In the genomic region with DNA sequence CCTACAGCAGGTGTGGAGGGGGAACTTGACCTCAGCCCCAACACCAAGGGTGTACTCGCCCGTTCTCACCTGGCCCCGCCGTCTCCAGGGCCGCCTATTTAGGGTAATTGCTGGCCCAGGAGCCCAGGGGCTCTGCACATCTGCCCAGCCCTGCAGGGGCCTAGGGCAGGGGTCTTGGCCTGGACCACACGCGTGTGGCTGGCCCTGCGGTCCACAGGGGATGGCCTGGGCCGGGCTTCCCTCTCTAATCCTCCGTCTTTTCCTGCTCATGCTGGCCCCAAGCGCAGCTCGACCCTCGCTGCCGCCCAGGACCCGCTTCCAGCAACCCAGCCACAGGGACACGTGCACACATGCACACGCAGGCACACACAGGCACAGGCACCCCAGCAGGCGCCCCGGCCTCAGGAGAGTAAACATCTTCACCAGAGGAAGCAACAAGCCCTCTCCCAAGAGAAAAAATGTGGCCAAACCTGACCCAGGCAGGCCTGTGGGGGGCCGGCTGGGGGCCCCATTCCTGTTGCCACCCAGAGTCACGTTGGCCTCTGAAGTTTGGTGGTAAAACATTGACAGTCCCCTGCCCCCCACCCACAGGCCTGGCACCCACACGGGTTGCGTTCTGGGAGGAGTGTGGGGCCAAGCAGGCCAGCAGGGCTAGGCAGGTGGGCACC, we compare ENCODE assay signal across 11 cellular contexts. TPM values are rescaled to one million over a fixed set of nuclear protein-coding genes. Genes with fewer than 3 reads are reported as not detected.
DNase-seq lines count a peak whose midpoint lies in the region; ATAC-seq, FAIRE-seq and TF ChIP-seq lines count a peak whose summit lies in the region.
"Had no signal": no experiment of that assay in that cellular context is flagged by ENCODE, and none has a peak within 500 bp of the region (broad histone marks: within the 10 kb centered on the region; RNA-seq: fewer than 3 reads in every experiment).

No MANE protein-coding gene starts in this region.

- no peak overlapping the region for H3K27ac ChIP-seq in smooth muscle cell (ENCODE audit: low read depth)

- POLR2A ChIA-PET in T-cell (lab: Charles Lee): interaction anchor here in 1 of 2 donors (0.6 kb wide), 1 partner anchor 20 kb away, joined by 9 read pairs; no protein-coding TSS in a partner anchor

- CTCF ChIA-PET in T-cell (lab: Charles Lee): interaction anchor here (0.6 to 1.1 kb wide), 3 partner anchors 9 to 111 kb away, joined by 3 to 4 read pairs (median 3); no protein-coding TSS in a partner anchor

- no peaks in the 10 kb centered on the region for H3K36me3 ChIP-seq in smooth muscle cell (ENCODE audit: low read depth)

- no peak for TF ChIP-seq CTCF in smooth muscle cell (IDR thresholded peaks at IDR 0.05; ENCODE audit: borderline replicate concordance, insufficient read depth, poor library complexity, severe bottlenecking)

- H3K4me1 ChIP-seq in smooth muscle cell (ENCODE audit: low read depth): peaks cover 56% of the 10 kb centered on the region

- ATAC-seq in T-cell (replicated peaks in 1 of 4) (no peak), GM21367 (IDR thresholded peaks at IDR 0.05; ENCODE audit: unreplicated experiment) (no peak), HG02884 (IDR thresholded peaks at IDR 0.05; ENCODE audit: unreplicated experiment) (no peak)

- no peak overlapping the region for H2AFZ ChIP-seq in smooth muscle cell (ENCODE audit: low read depth)

- H3K4me3 Mint-ChIP-seq in activated CD4-positive, alpha-beta T cell treated with anti-CD3 and anti-CD28 coated beads, Interleukin-2, amount 10 ng/mL, durations not matched to agents 24 days and 14 days: peak overlapping the region; percentile 79
- peak overlapping the region; percentile 55 to 73 (median 64) for H3K4me3 Mint-ChIP-seq in T-cell
- H3K4me3 Mint-ChIP-seq in immature natural killer cell: peak overlapping the region; percentile 30 to 59 (median 53)

- H3K4me1 Mint-ChIP-seq in activated CD4-positive, alpha-beta T cell treated with anti-CD3 and anti-CD28 coated beads, Interleukin-2, amount 10 ng/mL, durations not matched to agents 24 days and 14 days: peaks cover 4% of the 10 kb centered on the region
- peaks cover 0 to 7% (median 5%) of the 10 kb centered on the region in 3 donors for H3K4me1 Mint-ChIP-seq in T-cell
- H3K4me1 Mint-ChIP-seq in immature natural killer cell: peaks cover 0 to 2% of the 10 kb centered on the region in 2 donors

- intact Hi-C loops in activated CD4-positive, alpha-beta T cell treated with anti-CD3 and anti-CD28 coated beads, Interleukin-2, amount 10 ng/mL, durations not matched to agents 24 days and 14 days (cut with micrococcal nuclease): no loop called here

- no peak for DNase-seq in activated CD4-positive, alpha-beta T cell treated with anti-CD3 and anti-CD28 coated beads, Interleukin-2, amount 10 ng/mL, durations not matched to agents 24 days and 14 days
- no peak for DNase-seq in activated CD4-positive, alpha-beta T cell treated with anti-CD3 and anti-CD28 coated beads for 4 hours
- DNase-seq in T-cell (no peak), immature natural killer cell (no peak), smooth muscle cell (lab: John Stamatoyannopoulos, UW; ENCODE audit: unreplicated experiment) (no peak), H54 (ENCODE audit: insufficient read length, low spot score) (no peak)
- DNase-seq: cortex of kidney had no signal

- WGBS in smooth muscle cell (ENCODE audit: low lambda C conversion rate): 58% methylated on average over 22 of the region's 23 CpGs

- H3F3A ChIP-seq in smooth muscle cell (ENCODE audit: low read depth): no peaks in the 10 kb centered on the region

- H3K27me3 ChIP-seq in smooth muscle cell (ENCODE audit: low read depth): no peaks in the 10 kb centered on the region

- H3K4me2 ChIP-seq in smooth muscle cell: peak overlapping the region; percentile 82

- peak overlapping the region; percentile 51 for H3K4me3 ChIP-seq in smooth muscle cell
- H3K4me3 ChIP-seq: mucosa of descending colon had no signal

- no peaks in the 10 kb centered on the region for H3K9me3 ChIP-seq in smooth muscle cell (replicated peaks; ENCODE audit: low read depth)
- H3K9me3 ChIP-seq: mucosa of descending colon had no signal

- H4K20me1 ChIP-seq in smooth muscle cell (ENCODE audit: low read depth): no peaks in the 10 kb centered on the region

- peaks cover 20% of the 10 kb centered on the region for H3K27me3 Mint-ChIP-seq in activated CD4-positive, alpha-beta T cell treated with anti-CD3 and anti-CD28 coated beads, Interleukin-2, amount 10 ng/mL, durations not matched to agents 24 days and 14 days
- H3K27me3 Mint-ChIP-seq in T-cell (peaks cover 3 to 35% of the 10 kb centered on the region in 2 donors), immature natural killer cell (ENCODE audit: low read depth in 3 of 3) (peaks cover 0 to 2% (median 0%) of the 10 kb centered on the region in 3 donors)

- no peak for TF ChIP-seq POLR2A in H54 (IDR thresholded peaks at IDR 0.05; ENCODE audit: low read depth, low read length)

- H3K79me2 ChIP-seq in smooth muscle cell (ENCODE audit: low read depth): no peaks in the 10 kb centered on the region

- H3K9ac ChIP-seq in smooth muscle cell (ENCODE audit: low read depth): no peak overlapping the region

- no peaks in the 10 kb centered on the region for H3K9me3 Mint-ChIP-seq in activated CD4-positive, alpha-beta T cell treated with anti-CD3 and anti-CD28 coated beads, Interleukin-2, amount 10 ng/mL, durations not matched to agents 24 days and 14 days
- H3K9me3 Mint-ChIP-seq in T-cell: no peaks in the 10 kb centered on the region
- H3K9me3 Mint-ChIP-seq in immature natural killer cell: no peaks in the 10 kb centered on the region

- no peak for FAIRE-seq in H54 (lab: Jason Lieb, UNC)
- FAIRE-seq: small intestine had no signal

- H3K27ac Mint-ChIP-seq in activated CD4-positive, alpha-beta T cell treated with anti-CD3 and anti-CD28 coated beads, Interleukin-2, amount 10 ng/mL, durations not matched to agents 24 days and 14 days: no peak overlapping the region
- H3K27ac Mint-ChIP-seq in T-cell (peak overlapping the region in 1 of 2 donors; percentile 74), immature natural killer cell (no peak overlapping the region)

- H3K36me3 Mint-ChIP-seq in activated CD4-positive, alpha-beta T cell treated with anti-CD3 and anti-CD28 coated beads, Interleukin-2, amount 10 ng/mL, durations not matched to agents 24 days and 14 days (ENCODE audit: low read depth): no peaks in the 10 kb centered on the region
- H3K36me3 Mint-ChIP-seq in T-cell: no peaks in the 10 kb centered on the region
- H3K36me3 Mint-ChIP-seq in immature natural killer cell: no peaks in the 10 kb centered on the region

RNA-seq across cellular contexts. Expression of a gene that starts 24.6 kb away (rescaled TPM):
- 0.30 and 0.38 TPM in 2 replicates for total RNA-seq in activated CD4-positive, alpha-beta T cell treated with anti-CD3 and anti-CD28 coated beads, Interleukin-2, amount 10 ng/mL, durations not matched to agents 24 days and 14 days
- total RNA-seq in T-cell: under 1 TPM in 3 of 5 donors, not detected in 2; 0.70 to 0.91 (median 0.90) TPM
- not detected for polyA plus RNA-seq in immature natural killer cell
- total RNA-seq in smooth muscle cell: 6.4 and 6.6 TPM in 2 replicates
- 13.6 and 15.1 TPM in 2 replicates for polyA plus RNA-seq in smooth muscle cell

RNA-seq across cellular contexts. Expression of a gene that starts 47.2 kb away (rescaled TPM):
- total RNA-seq in activated CD4-positive, alpha-beta T cell treated with anti-CD3 and anti-CD28 coated beads, Interleukin-2, amount 10 ng/mL, durations not matched to agents 24 days and 14 days: 134 and 142 TPM in 2 replicates
- total RNA-seq in T-cell: 100 to 1,000 TPM; 100 to 138 (median 127) TPM
- 10 to 100 TPM in 1 of 3 donors, 1 to 10 TPM in 2; 5.0 to 11.9 (median 7.3) TPM for polyA plus RNA-seq in immature natural killer cell
- total RNA-seq in smooth muscle cell: 4.0 and 19.4 TPM in 2 replicates
- 12.5 and 14.7 TPM in 2 replicates for polyA plus RNA-seq in smooth muscle cell

RNA-seq across cellular contexts. Expression of a gene that starts 47.4 kb away (rescaled TPM):
- 26.6 and 27.8 TPM in 2 replicates for total RNA-seq in activated CD4-positive, alpha-beta T cell treated with anti-CD3 and anti-CD28 coated beads, Interleukin-2, amount 10 ng/mL, durations not matched to agents 24 days and 14 days
- total RNA-seq in T-cell: 10 to 100 TPM; 22.9 to 49.4 (median 46.3) TPM
- 10 to 100 TPM; 25.5 to 37.9 (median 37.3) TPM for polyA plus RNA-seq in immature natural killer cell
- total RNA-seq in smooth muscle cell: 29.9 and 30.4 TPM in 2 replicates
- 49.0 and 50.5 TPM in 2 replicates for polyA plus RNA-seq in smooth muscle cell

RNA-seq across cellular contexts. Expression of a gene that starts 56.4 kb away (rescaled TPM):
- 150 and 156 TPM in 2 replicates for total RNA-seq in activated CD4-positive, alpha-beta T cell treated with anti-CD3 and anti-CD28 coated beads, Interleukin-2, amount 10 ng/mL, durations not matched to agents 24 days and 14 days
- total RNA-seq in T-cell (10 to 100 TPM; 30.1 to 42.3 (median 36.1) TPM), smooth muscle cell (57.1 and 63.9 TPM in 2 replicates)
- polyA plus RNA-seq in immature natural killer cell (10 to 100 TPM; 59.0 to 71.6 (median 61.7) TPM), smooth muscle cell (55.4 and 57.3 TPM in 2 replicates)
